Comparison of ENCODE assay signal across 8 cellular contexts in genomic region chr17:39980402-39981206, GRCh38. TPM values are rescaled to one million over a fixed set of nuclear protein-coding genes. Genes with fewer than 3 reads are reported as not detected.
DNase-seq lines count a peak whose midpoint lies in the region; ATAC-seq and TF ChIP-seq lines count a peak whose summit lies in the region.

TSS of gene PSMD3 (plus strand) at chr17:39980807. CDS start at chr17:39980971, 164 bp downstream.

- peaks cover 27 to 29% of the 10 kb centered on the region in 2 donors for H3K4me1 Mint-ChIP-seq in natural killer cell

- no peaks in the 10 kb centered on the region for H3K27me3 ChIP-seq in H7 (ENCODE audit: control insufficient read depth, insufficient read depth, low read length)
- no peaks in the 10 kb centered on the region for H3K27me3 ChIP-seq in Loucy (ENCODE audit: insufficient read depth, low read length, poor library complexity, severe bottlenecking)

- peaks cover 20% of the 10 kb centered on the region for H3K4me1 ChIP-seq in Loucy (ENCODE audit: insufficient read depth, low read length, poor library complexity, severe bottlenecking)

- peaks cover 21% of the 10 kb centered on the region for H4K20me1 ChIP-seq in Loucy (ENCODE audit: insufficient read depth, low read length, poor library complexity, severe bottlenecking)

- H3K27ac Mint-ChIP-seq in natural killer cell, result peak within 1 kb of the TSS; percentile 99

- in situ Hi-C loops in G401 (cut with HindIII; ENCODE audit: low sequenced_read_pairs), result loop anchor here (25.0 kb wide), 1 partner anchor 293 kb away; the partner anchor contains the start of gene PGAP3

- H3K9ac ChIP-seq in Loucy (ENCODE audit: low read depth, low read length, poor library complexity, severe bottlenecking), result peak within 1 kb of the TSS; percentile 91

- peak; percentile 71 for TF ChIP-seq POLR2A in Raji (IDR thresholded peaks at IDR 0.05; ENCODE audit: insufficient read depth, low read depth, low read length)

- peak within 1 kb of the TSS; percentile 98 for H3K4me3 Mint-ChIP-seq in natural killer cell

- DNase-seq in G401 (ENCODE audit: low spot score) (peak; percentile 100), H7 (peak; percentile 95), fibroblast of mammary gland (ENCODE audit: low read depth) (peak; percentile 99), natural killer cell (peak; percentile 97)
- DNase-seq in activated T-helper 9 cell treated with anti-CD3 and anti-CD28 coated beads, Interleukin-2, amount 50 U/mL, for 16 hours (ENCODE audit: low read depth), result peak; percentile 95
- peak; percentile 98 for DNase-seq in stimulated activated naive CD4-positive, alpha-beta T cell treated with Interleukin-2 at 50 U/mL for 16 hours (lab: John Stamatoyannopoulos, UW)

- peaks cover 15% of the 10 kb centered on the region for H3K36me3 ChIP-seq in H7 (replicated peaks; ENCODE audit: control insufficient read depth, insufficient read depth, low read length)
- peaks cover 15% of the 10 kb centered on the region for H3K36me3 ChIP-seq in Loucy (ENCODE audit: insufficient read depth, low read length)

- peak; percentile 89 to 97 (median 91) for ATAC-seq in natural killer cell

- TF ChIP-seq CTCF in Loucy (conservative IDR thresholded peaks at IDR 0.05; ENCODE audit: low read length) (peak; percentile 65), fibroblast of mammary gland (conservative IDR thresholded peaks at IDR 0.05; ENCODE audit: control insufficient read depth, insufficient read depth, low read depth, low read length) (peak; percentile 73), natural killer cell (IDR thresholded peaks at IDR 0.05) (peak; percentile 71)

- no peaks in the 10 kb centered on the region for H3K27me3 Mint-ChIP-seq in natural killer cell (ENCODE audit: low read depth in 2 of 2)

- no peaks in the 10 kb centered on the region for H3K9me3 Mint-ChIP-seq in natural killer cell

- H3K36me3 Mint-ChIP-seq in natural killer cell, result peaks cover 4% of the 10 kb centered on the region

- H3K9me3 ChIP-seq in Loucy (ENCODE audit: insufficient read depth, low read depth, low read length), result no peaks in the 10 kb centered on the region

- peak within 1 kb of the TSS; percentile 94 for H2AFZ ChIP-seq in Loucy (ENCODE audit: low read length)

- H3F3A ChIP-seq in Loucy (ENCODE audit: low read depth), result no peaks in the 10 kb centered on the region

- H3K4me3 ChIP-seq in H7 (ENCODE audit: insufficient read depth, low read depth, low read length) (peak within 1 kb of the TSS; percentile 99), Loucy (ENCODE audit: low read length, poor library complexity, severe bottlenecking) (peak within 1 kb of the TSS; percentile 93), fibroblast of mammary gland (ENCODE audit: control insufficient read depth, low read depth, low read length) (peak within 1 kb of the TSS; percentile 79)

- intact Hi-C loops in natural killer cell (cut with micrococcal nuclease), result loop anchor here (1.0 to 2.0 kb wide), 5 partner anchors 21 to 357 kb away; partner anchors contain the start of genes IKZF3, LRRC3C and ORMDL3

- H3K9me2 ChIP-seq in Loucy (replicated peaks; ENCODE audit: low read depth, low read length), result no peaks in the 10 kb centered on the region

- peaks cover 36% of the 10 kb centered on the region for H3K79me2 ChIP-seq in Loucy (ENCODE audit: insufficient read depth, low read length)

- H3K4me2 ChIP-seq in Loucy (ENCODE audit: low read depth, low read length, poor library complexity, severe bottlenecking), result peak within 1 kb of the TSS; percentile 93

RNA-seq across cellular contexts. Expression of gene PSMD3, which starts in this region (rescaled TPM):
- total RNA-seq in G401 (2014; rRNA removed; shearing (Covaris generic)), result 248 and 317 TPM in 2 replicates
- 243 and 325 TPM in 2 replicates for total RNA-seq in H7 (2014; rRNA removed; shearing (Covaris generic))
- total RNA-seq in natural killer cell, result 10 to 100 TPM; 66.1 to 83.8 (median 78.9) TPM

Comparison
In these comparisons a context has a peak if more than half of its experiments do, and no peak if none do; other contexts are left out.
1. Peak in every context shown above with its lines: DNase-seq, ATAC-seq and H3K4me3 ChIP-seq.